ENCODE assay signal across 9 cellular contexts in the genomic region with DNA sequence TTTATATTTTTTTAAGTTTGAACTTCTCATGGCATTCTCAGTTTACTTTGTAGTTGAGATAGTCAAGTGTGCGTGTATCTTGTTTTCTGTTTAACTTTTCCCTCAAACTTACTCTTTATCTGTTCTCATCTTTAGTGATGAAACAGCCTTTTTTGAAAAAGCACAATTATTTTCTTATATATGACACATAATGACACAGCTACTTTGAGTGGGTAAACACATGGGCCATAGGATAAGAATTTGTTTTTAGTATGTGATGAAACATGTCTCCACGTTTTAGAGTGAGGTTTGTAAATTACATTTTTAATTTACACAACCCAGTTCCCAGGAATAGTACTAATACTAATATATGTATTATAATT. TPM values are rescaled to one million over a fixed set of nuclear protein-coding genes. Genes with fewer than 3 reads are reported as not detected.
DNase-seq lines count a peak whose midpoint lies in the region; ATAC-seq, FAIRE-seq and TF ChIP-seq lines count a peak whose summit lies in the region.
"Had no signal": no experiment of that assay in that cellular context is flagged by ENCODE, and none has a peak within 500 bp of the region (broad histone marks: within the 10 kb centered on the region; RNA-seq: fewer than 3 reads in every experiment).

No MANE protein-coding gene starts in this region.

- no peak for TF ChIP-seq POLR2A in esophagus squamous epithelium (IDR thresholded peaks at IDR 0.05)

- peaks cover 13% of the 10 kb centered on the region for H3K4me1 ChIP-seq in RWPE2 (ENCODE audit: insufficient read depth, poor library complexity, severe bottlenecking)
- H3K4me1 ChIP-seq in esophagus squamous epithelium: peaks cover 16 to 71% (median 18%) of the 10 kb centered on the region in 3 donors
- peaks cover 3% of the 10 kb centered on the region for H3K4me1 ChIP-seq in rectal smooth muscle tissue (ENCODE audit: control insufficient read depth, insufficient read depth, low read length)

- 9 to 17% methylated on average over 2 of the region's 2 CpGs for WGBS in esophagus squamous epithelium, 2 donors

- CTCF ChIA-PET in HEK293T (lab: Yijun Ruan, JAX): interaction anchor here (0.6 kb wide), 1 partner anchor 191 kb away, joined by 3 read pairs; no protein-coding TSS in a partner anchor

- H3K9me3 ChIP-seq in RWPE2 (ENCODE audit: severe bottlenecking) (no peaks in the 10 kb centered on the region), esophagus squamous epithelium (no peaks in the 10 kb centered on the region)

- H3K4me3 ChIP-seq in GM12864 (ENCODE audit: low read depth, low read length) (peak overlapping the region; percentile 96; the same call in 1 of the 2 replicates), RWPE2 (ENCODE audit: severe bottlenecking) (peak overlapping the region; percentile 65), esophagus squamous epithelium (peak overlapping the region; percentile 68 to 100 (median 90)), rectal smooth muscle tissue (ENCODE audit: low read length) (peak overlapping the region; percentile 81)

- H3K27me3 ChIP-seq in RWPE2 (ENCODE audit: insufficient read depth, poor library complexity, severe bottlenecking) (no peaks in the 10 kb centered on the region), esophagus squamous epithelium (no peaks in the 10 kb centered on the region), rectal smooth muscle tissue (ENCODE audit: control insufficient read depth, insufficient read depth, low read length) (no peaks in the 10 kb centered on the region)

- ATAC-seq in RWPE2 (ENCODE audit: low read depth) (no peak), HG02588 (IDR thresholded peaks at IDR 0.05; ENCODE audit: unreplicated experiment) (no peak)

- TF ChIP-seq CTCF in GM12864 (IDR thresholded peaks at IDR 0.05; ENCODE audit: low read depth, low read length, missing control alignments) (no peak), RWPE2 (IDR thresholded peaks at IDR 0.05; ENCODE audit: poor library complexity, severe bottlenecking) (no peak), esophagus squamous epithelium (IDR thresholded peaks at IDR 0.05) (no peak), D721Med (IDR thresholded peaks at IDR 0.05; ENCODE audit: insufficient read depth, missing control alignments) (no peak)

- DNase-seq in GM12864 (ENCODE audit: low read depth) (no peak), RWPE2 (ENCODE audit: low spot score) (no peak), esophagus squamous epithelium (lab: John Stamatoyannopoulos, UW) (no peak), GDM1 (lab: John Stamatoyannopoulos, UW) (no peak), D721Med (ENCODE audit: insufficient read length, low spot score) (no peak), HEK293T (ENCODE audit: extremely low spot score) (no peak)
- DNase-seq: stimulated activated CD4-positive, alpha-beta T cell treated with anti-CD3 and anti-CD28 coated beads, Interleukin-15, amount 100 ng/mL, for 24 hours had no signal

- H3K27ac ChIP-seq in RWPE2 (ENCODE audit: poor library complexity, severe bottlenecking) (no peak overlapping the region), esophagus squamous epithelium (peak overlapping the region in 2 of 4 donors; percentile 98 to 99), rectal smooth muscle tissue (ENCODE audit: low read depth, low read length) (peak overlapping the region; percentile 40)

- no peak for FAIRE-seq in D721Med (lab: Jason Lieb, UNC)

- H3K36me3 ChIP-seq in RWPE2 (ENCODE audit: low read depth) (no peaks in the 10 kb centered on the region), esophagus squamous epithelium (no peaks in the 10 kb centered on the region), rectal smooth muscle tissue (ENCODE audit: control insufficient read depth, insufficient read depth, low read length) (no peaks in the 10 kb centered on the region)

- H3K9ac ChIP-seq in rectal smooth muscle tissue (ENCODE audit: low read length): no peak overlapping the region

- intact Hi-C loops in esophagus squamous epithelium (cut with DNase I): no loop called here

- POLR2A ChIA-PET in HEK293T (lab: Yijun Ruan, JAX): no interaction called here

TF ChIP-seq in HEK293T, 16 proteins besides CTCF, POLR2A, EP300 and RAD21:
- TF ChIP-seq ZNF384 (IDR thresholded peaks at IDR 0.05) (no peak), ARNT (IDR thresholded peaks at IDR 0.05) (no peak), HDGF (IDR thresholded peaks at IDR 0.05; ENCODE audit: borderline replicate concordance) (no peak), L3MBTL2 (conservative IDR thresholded peaks at IDR 0.05) (no peak), FOXK2 (IDR thresholded peaks at IDR 0.05) (no peak), TARDBP (IDR thresholded peaks at IDR 0.05) (no peak), SP1 (IDR thresholded peaks at IDR 0.05) (no peak), LEF1 (IDR thresholded peaks at IDR 0.05; ENCODE audit: borderline replicate concordance) (no peak), BHLHE40 (IDR thresholded peaks at IDR 0.05; ENCODE audit: borderline replicate concordance) (no peak), FOXM1 (IDR thresholded peaks at IDR 0.05; ENCODE audit: borderline replicate concordance) (no peak), SUZ12 (IDR thresholded peaks at IDR 0.05) (no peak), ELF4 (IDR thresholded peaks at IDR 0.05) (no peak), CTBP1 (IDR thresholded peaks at IDR 0.05; ENCODE audit: borderline replicate concordance) (no peak), NFRKB (IDR thresholded peaks at IDR 0.05) (no peak), FOXA1 (IDR thresholded peaks at IDR 0.05) (no peak)
- TF ChIP-seq, protein P1, sequence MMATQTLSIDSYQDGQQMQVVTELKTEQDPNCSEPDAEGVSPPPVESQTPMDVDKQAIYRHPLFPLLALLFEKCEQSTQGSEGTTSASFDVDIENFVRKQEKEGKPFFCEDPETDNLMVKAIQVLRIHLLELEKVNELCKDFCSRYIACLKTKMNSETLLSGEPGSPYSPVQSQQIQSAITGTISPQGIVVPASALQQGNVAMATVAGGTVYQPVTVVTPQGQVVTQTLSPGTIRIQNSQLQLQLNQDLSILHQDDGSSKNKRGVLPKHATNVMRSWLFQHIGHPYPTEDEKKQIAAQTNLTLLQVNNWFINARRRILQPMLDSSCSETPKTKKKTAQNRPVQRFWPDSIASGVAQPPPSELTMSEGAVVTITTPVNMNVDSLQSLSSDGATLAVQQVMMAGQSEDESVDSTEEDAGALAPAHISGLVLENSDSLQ (IDR thresholded peaks at IDR 0.05): no peak
TF ChIP-seq in HEK293T: peak in this region for 0.

RNA-seq across cellular contexts. Expression of a gene that starts 3.2 kb away (rescaled TPM):
- 10 to 100 TPM; 31.7 to 40.1 (median 36.1) TPM for total RNA-seq in esophagus squamous epithelium
